Comparison of ENCODE assay signal across 16 cellular contexts in genomic region chr14:50357124-50357523, GRCh38.
"Had no signal": no experiment of that assay in that cellular context is flagged by ENCODE, and none has a peak within 500 bp of the region (broad histone marks: within the 10 kb centered on the region; RNA-seq: fewer than 3 reads in every experiment).

No MANE protein-coding gene starts in this region.

- H3K9ac ChIP-seq: parathyroid adenoma had no signal

- H3K4me3 Mint-ChIP-seq: activated naive CD4-positive, alpha-beta T cell treated with anti-CD3 and anti-CD28 coated beads, Interleukin-2, amount 10 ng/mL, durations not matched to agents 7 days and 5 days; activated naive CD8-positive, alpha-beta T cell treated with anti-CD3 and anti-CD28 coated beads, Interleukin-2, amount 50 U/mL, for 24 hours; activated T-helper 17 cell treated with anti-CD3 and anti-CD28 coated beads, Interleukin-2, amount 50 U/mL, for 72 hours; stimulated activated memory B cell treated with anti-CD40 and anti-IgM and Interleukin-4, amounts not matched to agents 10 μg/mL and 1 μg/mL and 100 μg/mL, for 72 hours had no signal

- H3K27ac Mint-ChIP-seq: activated naive CD4-positive, alpha-beta T cell treated with anti-CD3 and anti-CD28 coated beads, Interleukin-2, amount 10 ng/mL, durations not matched to agents 7 days and 5 days; activated naive CD8-positive, alpha-beta T cell treated with anti-CD3 and anti-CD28 coated beads, Interleukin-2, amount 50 U/mL, for 24 hours; activated T-helper 17 cell treated with anti-CD3 and anti-CD28 coated beads, Interleukin-2, amount 50 U/mL, for 72 hours; stimulated activated memory B cell treated with anti-CD40 and anti-IgM and Interleukin-4, amounts not matched to agents 10 μg/mL and 1 μg/mL and 100 μg/mL, for 72 hours had no signal

- H3K4me1 ChIP-seq: parathyroid adenoma, upper lobe of left lung had no signal

- ATAC-seq: activated naive CD8-positive, alpha-beta T cell treated with anti-CD3 and anti-CD28 coated beads, Interleukin-2, amount 50 U/mL, for 24 hours; activated T-helper 17 cell treated with anti-CD3 and anti-CD28 coated beads, Interleukin-2, amount 50 U/mL, for 72 hours; esophagus mucosa; left ventricle myocardium superior; stimulated activated memory B cell treated with anti-CD40 and anti-IgM and Interleukin-4, amounts not matched to agents 10 μg/mL and 1 μg/mL and 100 μg/mL, for 72 hours had no signal

- H3K27ac ChIP-seq: parathyroid adenoma, sigmoid colon, thoracic aorta, upper lobe of left lung had no signal

- H3K4me3 ChIP-seq: sigmoid colon, thoracic aorta, upper lobe of left lung had no signal

- DNase-seq: activated CD4-positive, alpha-beta T cell treated with anti-CD3 and anti-CD28 coated beads, Interleukin-2, amount 50 U/mL, for 4 hours; activated naive CD4-positive, alpha-beta T cell treated with anti-CD3 and anti-CD28 coated beads, Interleukin-2, amount 10 ng/mL, durations not matched to agents 7 days and 5 days; activated naive CD8-positive, alpha-beta T cell treated with anti-CD3 and anti-CD28 coated beads, Interleukin-2, amount 50 U/mL, for 24 hours; aorta; cortex of kidney; effector CD4-positive, alpha-beta T cell; left ventricle myocardium superior; sigmoid colon; stimulated activated CD4-positive, alpha-beta T cell treated with anti-CD3 and anti-CD28 coated beads, Interleukin-4, amount 100 ng/mL, for 4 hours; SW 1271; upper lobe of left lung had no signal

- H3K9me3 Mint-ChIP-seq: activated naive CD4-positive, alpha-beta T cell treated with anti-CD3 and anti-CD28 coated beads, Interleukin-2, amount 10 ng/mL, durations not matched to agents 7 days and 5 days; activated naive CD8-positive, alpha-beta T cell treated with anti-CD3 and anti-CD28 coated beads, Interleukin-2, amount 50 U/mL, for 24 hours; activated T-helper 17 cell treated with anti-CD3 and anti-CD28 coated beads, Interleukin-2, amount 50 U/mL, for 72 hours; stimulated activated memory B cell treated with anti-CD40 and anti-IgM and Interleukin-4, amounts not matched to agents 10 μg/mL and 1 μg/mL and 100 μg/mL, for 72 hours had no signal

- H2AFZ ChIP-seq: parathyroid adenoma had no signal

- H3K36me3 ChIP-seq: thoracic aorta had no signal

- H3K4me1 Mint-ChIP-seq: activated T-helper 17 cell treated with anti-CD3 and anti-CD28 coated beads, Interleukin-2, amount 50 U/mL, for 72 hours; stimulated activated memory B cell treated with anti-CD40 and anti-IgM and Interleukin-4, amounts not matched to agents 10 μg/mL and 1 μg/mL and 100 μg/mL, for 72 hours had no signal

- H3K27me3 ChIP-seq: sigmoid colon, upper lobe of left lung had no signal

- H3K79me2 ChIP-seq: parathyroid adenoma had no signal

- H3K27me3 Mint-ChIP-seq: activated naive CD4-positive, alpha-beta T cell treated with anti-CD3 and anti-CD28 coated beads, Interleukin-2, amount 10 ng/mL, durations not matched to agents 7 days and 5 days; activated naive CD8-positive, alpha-beta T cell treated with anti-CD3 and anti-CD28 coated beads, Interleukin-2, amount 50 U/mL, for 24 hours; activated T-helper 17 cell treated with anti-CD3 and anti-CD28 coated beads, Interleukin-2, amount 50 U/mL, for 72 hours; stimulated activated memory B cell treated with anti-CD40 and anti-IgM and Interleukin-4, amounts not matched to agents 10 μg/mL and 1 μg/mL and 100 μg/mL, for 72 hours had no signal

- H3K9me3 ChIP-seq: sigmoid colon, thoracic aorta, upper lobe of left lung had no signal
